8 cellular contexts compared by ENCODE assay signal in the genomic region with DNA sequence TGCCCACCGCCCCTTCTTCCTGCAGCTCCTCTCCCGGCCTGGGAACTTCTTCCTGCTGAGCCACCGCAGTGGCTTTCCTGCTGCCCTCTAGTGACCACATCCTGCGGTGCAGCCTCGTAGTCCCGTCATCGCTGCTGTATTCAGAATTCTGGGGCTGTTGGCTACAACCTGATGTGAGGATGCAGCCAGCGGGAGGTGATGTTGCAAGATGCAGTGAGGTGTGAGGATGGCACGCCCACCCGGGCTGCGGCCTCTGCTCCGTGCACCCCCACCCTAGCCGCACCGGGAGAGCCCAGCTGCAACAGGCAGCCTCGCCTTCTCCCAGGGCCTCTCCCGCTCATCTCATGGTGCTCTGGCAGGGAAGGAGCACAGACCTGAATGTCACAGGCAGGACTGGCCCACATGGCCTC. TPM values are rescaled to one million over a fixed set of nuclear protein-coding genes. Genes with fewer than 3 reads are reported as not detected.
DNase-seq lines count a peak whose midpoint lies in the region; ATAC-seq and TF ChIP-seq lines count a peak whose summit lies in the region.

No MANE protein-coding gene starts in this region.

- H3K4me1 Mint-ChIP-seq in endothelial cell (ENCODE audit: unreplicated experiment): peaks cover 79% of the 10 kb centered on the region
- H3K4me1 Mint-ChIP-seq in mesothelial cell of epicardium: peaks cover 12% of the 10 kb centered on the region

- peak; percentile 92 for TF ChIP-seq CTCF in endothelial cell (IDR thresholded peaks at IDR 0.05; ENCODE audit: unreplicated experiment)
- TF ChIP-seq CTCF in mesothelial cell of epicardium (IDR thresholded peaks at IDR 0.05; ENCODE audit: unreplicated experiment): peak; percentile 87

- peak; percentile 61 for ATAC-seq in HG03108 (IDR thresholded peaks at IDR 0.05; ENCODE audit: unreplicated experiment)
- ATAC-seq in HG03378 (IDR thresholded peaks at IDR 0.05; ENCODE audit: unreplicated experiment): no peak

- H3K36me3 Mint-ChIP-seq in endothelial cell (ENCODE audit: low read depth, unreplicated experiment) (peaks cover 32% of the 10 kb centered on the region), mesothelial cell of epicardium (no peaks in the 10 kb centered on the region)

- H3K9me3 Mint-ChIP-seq in endothelial cell (ENCODE audit: unreplicated experiment) (no peaks in the 10 kb centered on the region), mesothelial cell of epicardium (no peaks in the 10 kb centered on the region)

- peaks cover 22% of the 10 kb centered on the region for H3K27me3 Mint-ChIP-seq in endothelial cell (ENCODE audit: unreplicated experiment)
- H3K27me3 Mint-ChIP-seq in mesothelial cell of epicardium (ENCODE audit: low read depth): peaks cover 15% of the 10 kb centered on the region

- H3K27ac Mint-ChIP-seq in endothelial cell (ENCODE audit: unreplicated experiment): peak overlapping the region; percentile 93
- H3K27ac Mint-ChIP-seq in mesothelial cell of epicardium: no peak overlapping the region

- H3K4me3 Mint-ChIP-seq in endothelial cell (ENCODE audit: unreplicated experiment) (peak overlapping the region; percentile 56), mesothelial cell of epicardium (no peak overlapping the region)

- peak; percentile 60 for DNase-seq in DMS79 treated with DMSO at 0.1 percent for 48 hours (lab: John Stamatoyannopoulos, UW)
- peak; percentile 56 for DNase-seq in NCI-H774 (lab: John Stamatoyannopoulos, UW)
- DNase-seq in activated CD8-positive, alpha-beta memory T cell treated with anti-CD3 and anti-CD28 coated beads for 48 hours (ENCODE audit: low read depth in 2 of 3, low spot score in 2 of 3): peak in 2 of 3 experiments; percentile 33 to 45
- DNase-seq in endothelial cell (ENCODE audit: low spot score): peak; percentile 95
- DNase-seq in mesothelial cell of epicardium (ENCODE audit: low spot score in 2 of 2, unreplicated experiment in 2 of 2): peak; percentile 70 to 91
- DNase-seq in stimulated activated CD8-positive, alpha-beta memory T cell treated with anti-CD3 and anti-CD28 coated beads, Interleukin-4, amount 100 ng/mL, for 24 hours (ENCODE audit: low read depth): peak; percentile 39

RNA-seq across cellular contexts. Expression of a gene that starts 10.1 kb away (rescaled TPM):
- total RNA-seq in endothelial cell (ENCODE audit: unreplicated experiment) (275 TPM), mesothelial cell of epicardium (1.0 to 1.6 TPM (median 1.4 TPM) in 3 replicates)

Comparison
In these comparisons a context has a peak if more than half of its experiments do, and no peak if none do; other contexts are left out.
1. DNase-seq: peak in every context shown above with its lines; median percentile 95 in endothelial cell; 80 in mesothelial cell of epicardium; 60 in DMS79 treated with DMSO at 0.1 percent for 48 hours; 56 in NCI-H774; 39 in activated CD8-positive, alpha-beta memory T cell treated with anti-CD3 and anti-CD28 coated beads for 48 hours; 39 in stimulated activated CD8-positive, alpha-beta memory T cell treated with anti-CD3 and anti-CD28 coated beads, Interleukin-4, amount 100 ng/mL, for 24 hours.
2. RNA of a gene that starts 10.1 kb away (total RNA-seq): 275 TPM in endothelial cell (single experiment); 1.0 to 1.6 TPM in mesothelial cell of epicardium; every median in the first group is over 100 times any median in the second.